Comparison of ENCODE assay signal across 1 cellular context in the genomic region with DNA sequence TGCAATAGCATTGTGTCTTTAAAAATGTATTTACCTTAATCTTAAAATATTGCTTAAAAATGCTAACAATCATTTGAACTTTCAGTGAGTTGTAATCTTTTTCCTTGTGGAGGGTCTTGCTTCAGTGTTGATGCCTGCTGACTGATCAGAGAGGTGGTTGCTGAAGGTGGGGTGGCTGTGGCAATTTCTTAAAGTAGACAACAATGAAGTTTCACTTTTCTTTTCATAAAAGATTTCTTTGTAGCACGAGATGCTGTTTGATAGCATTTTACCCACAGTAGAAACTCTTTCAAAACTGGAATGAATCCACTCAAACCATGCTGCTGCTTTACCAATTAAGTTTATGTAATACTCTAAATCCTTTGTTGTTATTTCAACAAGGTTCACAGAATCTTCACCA.
TF ChIP-seq lines count a peak whose summit lies in the region.

No MANE protein-coding gene starts in this region.

TF ChIP-seq in HepG2, 621 proteins besides CTCF, POLR2A, EP300 and RAD21:
- TF ChIP-seq, protein P1, sequence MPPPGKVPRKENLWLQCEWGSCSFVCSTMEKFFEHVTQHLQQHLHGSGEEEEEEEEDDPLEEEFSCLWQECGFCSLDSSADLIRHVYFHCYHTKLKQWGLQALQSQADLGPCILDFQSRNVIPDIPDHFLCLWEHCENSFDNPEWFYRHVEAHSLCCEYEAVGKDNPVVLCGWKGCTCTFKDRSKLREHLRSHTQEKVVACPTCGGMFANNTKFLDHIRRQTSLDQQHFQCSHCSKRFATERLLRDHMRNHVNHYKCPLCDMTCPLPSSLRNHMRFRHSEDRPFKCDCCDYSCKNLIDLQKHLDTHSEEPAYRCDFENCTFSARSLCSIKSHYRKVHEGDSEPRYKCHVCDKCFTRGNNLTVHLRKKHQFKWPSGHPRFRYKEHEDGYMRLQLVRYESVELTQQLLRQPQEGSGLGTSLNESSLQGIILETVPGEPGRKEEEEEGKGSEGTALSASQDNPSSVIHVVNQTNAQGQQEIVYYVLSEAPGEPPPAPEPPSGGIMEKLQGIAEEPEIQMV (CRISPR knock-in tag; IDR thresholded peaks at IDR 0.05; ENCODE audit: low read depth) = no peak
- TF ChIP-seq CBFB (CRISPR knock-in tag; IDR thresholded peaks at IDR 0.05) (no peak), ZNF446 (CRISPR knock-in tag; IDR thresholded peaks at IDR 0.05) (no peak), POLR2G (IDR thresholded peaks at IDR 0.05; ENCODE audit: low read depth, low read length) (no peak), ZNF30 (CRISPR knock-in tag; IDR thresholded peaks at IDR 0.05) (no peak), ZNF180 (CRISPR knock-in tag; IDR thresholded peaks at IDR 0.05; ENCODE audit: borderline replicate concordance, low read depth) (no peak), JARID2 (CRISPR knock-in tag; IDR thresholded peaks at IDR 0.05; ENCODE audit: insufficient replicate concordance) (no peak), TBX2 (CRISPR knock-in tag; IDR thresholded peaks at IDR 0.05; ENCODE audit: borderline replicate concordance) (no peak), RARA (CRISPR knock-in tag; IDR thresholded peaks at IDR 0.05) (no peak), SP5 (CRISPR knock-in tag; IDR thresholded peaks at IDR 0.05; ENCODE audit: borderline replicate concordance, low read depth) (no peak), ZNF3 (CRISPR knock-in tag; IDR thresholded peaks at IDR 0.05) (no peak), ZFAT (CRISPR knock-in tag; conservative IDR thresholded peaks at IDR 0.05) (no peak), FOXA3 (CRISPR knock-in tag; IDR thresholded peaks at IDR 0.05) (no peak)
- TF ChIP-seq, protein P2, sequence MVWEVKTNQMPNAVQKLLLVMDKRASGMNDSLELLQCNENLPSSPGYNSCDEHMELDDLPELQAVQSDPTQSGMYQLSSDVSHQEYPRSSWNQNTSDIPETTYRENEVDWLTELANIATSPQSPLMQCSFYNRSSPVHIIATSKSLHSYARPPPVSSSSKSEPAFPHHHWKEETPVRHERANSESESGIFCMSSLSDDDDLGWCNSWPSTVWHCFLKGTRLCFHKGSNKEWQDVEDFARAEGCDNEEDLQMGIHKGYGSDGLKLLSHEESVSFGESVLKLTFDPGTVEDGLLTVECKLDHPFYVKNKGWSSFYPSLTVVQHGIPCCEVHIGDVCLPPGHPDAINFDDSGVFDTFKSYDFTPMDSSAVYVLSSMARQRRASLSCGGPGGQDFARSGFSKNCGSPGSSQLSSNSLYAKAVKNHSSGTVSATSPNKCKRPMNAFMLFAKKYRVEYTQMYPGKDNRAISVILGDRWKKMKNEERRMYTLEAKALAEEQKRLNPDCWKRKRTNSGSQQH (CRISPR knock-in tag; IDR thresholded peaks at IDR 0.05; ENCODE audit: low read depth) = no peak
TF ChIP-seq in HepG2: peak in this region for 0.
